In the genomic region with DNA sequence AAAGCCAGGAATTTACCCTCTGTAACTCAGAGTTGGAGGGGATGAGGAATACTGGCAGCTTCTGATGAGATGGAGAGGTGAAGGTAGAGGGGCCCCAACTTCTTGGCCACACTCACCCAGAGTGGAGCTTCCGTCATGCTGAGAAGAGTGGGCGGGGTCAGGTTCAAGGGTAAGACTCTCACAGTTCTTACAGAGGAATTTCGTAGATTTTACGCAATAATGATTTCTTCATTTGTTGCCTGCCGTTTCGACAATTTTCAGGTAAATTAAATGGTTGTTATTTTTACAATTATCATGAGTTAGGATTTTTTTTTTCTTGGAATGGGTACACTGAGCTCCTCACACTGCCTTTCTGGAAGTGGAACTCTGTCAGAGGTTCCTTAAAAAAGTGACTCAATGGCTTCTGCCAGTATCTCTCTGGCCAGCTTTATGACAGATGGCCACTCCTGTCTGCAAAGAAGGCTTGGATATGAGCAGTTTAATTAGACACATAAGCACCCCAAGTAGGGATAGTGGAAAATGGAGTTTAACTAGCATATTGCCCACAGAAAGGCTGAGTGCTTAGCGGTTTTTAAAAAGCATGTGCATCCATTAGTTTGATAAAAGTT, we compare ENCODE assay signal across 33 cellular contexts. TPM values are rescaled to one million over a fixed set of nuclear protein-coding genes. Genes with fewer than 3 reads are reported as not detected.
DNase-seq lines count a peak whose midpoint lies in the region; ATAC-seq, FAIRE-seq and TF ChIP-seq lines count a peak whose summit lies in the region.
"Had no signal": no experiment of that assay in that cellular context is flagged by ENCODE, and none has a peak within 500 bp of the region (broad histone marks: within the 10 kb centered on the region; RNA-seq: fewer than 3 reads in every experiment).

No MANE protein-coding gene starts in this region.

- no peak for TF ChIP-seq EP300 in K562 (IDR thresholded peaks at IDR 0.05; ENCODE audit: low read length)

- WGBS in K562 (ENCODE audit: insufficient coverage, low coverage, missing lambda C conversion rate), result under 1% methylated on average over 7 of the region's 7 CpGs

- BruUV-seq in K562 (replicated peaks; lab: Mats Ljungman, UMichigan), result no TSS peak
- BruUV-seq in PC-9 (replicated peaks; lab: Mats Ljungman, UMichigan), result no TSS peak

- CTCF ChIA-PET in K562 (lab: Yijun Ruan, JAX; ENCODE audit: low intra/inter-chr PET ratio) (no interaction called here), PC-9 (lab: Charles Lee) (no interaction called here)

- intact Hi-C loops in K562 (cut with micrococcal nuclease), result no loop called here
- intact Hi-C loops in PC-9 (cut with micrococcal nuclease; ENCODE audit: unreplicated experiment), result no loop called here

- no peaks in the 10 kb centered on the region for H3K9me1 ChIP-seq in K562 (ENCODE audit: control insufficient read depth, insufficient read depth, low read length)

- no peak overlapping the region for H3K9ac ChIP-seq in K562 (ENCODE audit: insufficient read depth in 1 of 2, low read depth in 2 of 2, low read length in 2 of 2)

- DNase-seq in NCI-H82 (lab: John Stamatoyannopoulos, UW) (peak; percentile 35), NCI-H82 treated with DMSO at 0.1 percent for 48 hours (lab: John Stamatoyannopoulos, UW; ENCODE audit: unreplicated experiment) (no peak), NB4 (ENCODE audit: low read depth) (peak; percentile 72), K562 (ENCODE audit: extremely low read depth in 1 of 4, low spot score in 3 of 4) (no peak), omental fat pad (ENCODE audit: low spot score) (no peak), RCC 7860 (ENCODE audit: low spot score) (no peak), PC-9 (no peak), germinal center (ENCODE audit: low spot score) (no peak)
- DNase-seq: activated CD4-positive, alpha-beta memory T cell treated with anti-CD3 and anti-CD28 coated beads, Interleukin-2, amount 10 ng/mL, durations not matched to agents 7 days and 5 days; activated CD4-positive, alpha-beta T cell treated with anti-CD3 and anti-CD28 coated beads for 1 hour; activated CD8-positive, alpha-beta memory T cell treated with anti-CD3 and anti-CD28 coated beads, Interleukin-2, amount 50 U/mL, for 48 hours; anterior cingulate cortex; CD4-positive, CD25-positive, alpha-beta regulatory T cell; cortex of kidney; esophagus squamous epithelium; HCEC 1CT; Karpas-422; mesenchymal stem cell; NCI-H2029 treated with DMSO at 0.1 percent for 48 hours; NCI-H2227 treated with DMSO at 0.1 percent for 48 hours; sigmoid colon; stimulated activated CD4-positive, alpha-beta T cell treated with anti-CD3 and anti-CD28 coated beads, Interleukin-15, amount 100 ng/mL, for 24 hours; stimulated activated naive CD4-positive, alpha-beta T cell; T-helper 2 cell had no signal

- H3K4me1 ChIP-seq in K562 (replicated peaks in 1 of 2; ENCODE audit: control insufficient read depth in 2 of 2, insufficient read depth in 2 of 2, low read length in 2 of 2) (no peaks in the 10 kb centered on the region; a peak in 1 of 5 replicates), PC-9 (replicated peaks; ENCODE audit: insufficient read depth) (no peaks in the 10 kb centered on the region)
- H3K4me1 ChIP-seq: esophagus squamous epithelium, sigmoid colon had no signal

- H3K9me2 ChIP-seq in PC-9 (ENCODE audit: insufficient read depth), result no peaks in the 10 kb centered on the region

- H3K27me3 ChIP-seq in K562 (ENCODE audit: control insufficient read depth in 2 of 2, insufficient read depth in 2 of 2, low read length in 2 of 2), result peaks cover 20 to 41% of the 10 kb centered on the region in 2 experiments; a peak in 4 of 5 replicates
- H3K27me3 ChIP-seq in PC-9 (ENCODE audit: insufficient read depth, low read depth), result peaks cover 22% of the 10 kb centered on the region
- H3K27me3 ChIP-seq: esophagus squamous epithelium, sigmoid colon had no signal

- H2AFZ ChIP-seq in K562 (ENCODE audit: low read depth, low read length), result no peak overlapping the region
- H2AFZ ChIP-seq in PC-9, result no peak overlapping the region

- POLR2A ChIA-PET in K562 (lab: Yijun Ruan, JAX) (interaction anchor here (0.6 to 1.4 kb wide), 5 partner anchors 15 to 591 kb away, joined by 3 to 4 read pairs (median 3); no protein-coding TSS in a partner anchor), PC-9 (lab: Charles Lee; ENCODE audit: unreplicated experiment) (no interaction called here)

- H3F3A ChIP-seq in PC-9 (ENCODE audit: insufficient read depth, low read depth), result no peaks in the 10 kb centered on the region

- H3K4me3 ChIP-seq in NB4 (ENCODE audit: low read depth, low read length) (peak overlapping the region; percentile 2), K562 (no peak overlapping the region), PC-9 (no peak overlapping the region)
- H3K4me3 ChIP-seq: esophagus squamous epithelium, GM12878, sigmoid colon had no signal

- ATAC-seq in K562 (peak; percentile 60; the same call in 1 of the 3 replicates), omental fat pad (ENCODE audit: low FRiP score) (peak; percentile 58)
- ATAC-seq: activated T-helper 17 cell treated with anti-CD3 and anti-CD28 coated beads, Interleukin-2, amount 50 U/mL, for 72 hours had no signal

- H3K4me2 ChIP-seq in K562 (ENCODE audit: insufficient read depth, low read length) (no peak overlapping the region), PC-9 (no peak overlapping the region)

- TF ChIP-seq RAD21 in K562 (CRISPR knock-in tag; conservative IDR thresholded peaks at IDR 0.05 in 1 of 2, IDR thresholded peaks at IDR 0.05 in 1 of 2), result no peak

- H3K9me3 ChIP-seq in K562 (replicated peaks; ENCODE audit: control insufficient read depth, insufficient read depth, low read depth, low read length), result peaks cover 2% of the 10 kb centered on the region; the same call in 1 of the 2 replicates
- no peaks in the 10 kb centered on the region for H3K9me3 ChIP-seq in PC-9 (ENCODE audit: insufficient read depth, low read depth)
- H3K9me3 ChIP-seq: esophagus squamous epithelium, sigmoid colon had no signal

- TF ChIP-seq POLR2A in NB4 (IDR thresholded peaks at IDR 0.05; ENCODE audit: extremely low read depth, insufficient read length) (no peak), K562 (conservative IDR thresholded peaks at IDR 0.05) (no peak)

- TF ChIP-seq CTCF in NB4 (IDR thresholded peaks at IDR 0.05; ENCODE audit: low read depth, low read length) (no peak), K562 (IDR thresholded peaks at IDR 0.05 in 2 of 3, conservative IDR thresholded peaks at IDR 0.05 in 1 of 3; ENCODE audit: insufficient read depth in 2 of 3, low read depth in 1 of 3, low read length in 3 of 3) (no peak), omental fat pad (IDR thresholded peaks at IDR 0.05) (no peak), PC-9 (conservative IDR thresholded peaks at IDR 0.05) (no peak)

- H3K79me2 ChIP-seq in K562 (ENCODE audit: control insufficient read depth, insufficient read depth, low read length) (no peaks in the 10 kb centered on the region), PC-9 (ENCODE audit: low read depth) (no peaks in the 10 kb centered on the region)

- FAIRE-seq in K562 (lab: Jason Lieb, UNC) (no peak), RCC 7860 (lab: Jason Lieb, UNC) (no peak)
- FAIRE-seq: D721Med, GM12878 had no signal

- no peak overlapping the region for H3K27ac ChIP-seq in K562 (ENCODE audit: extremely low read depth, low read depth, low read length)
- no peak overlapping the region for H3K27ac ChIP-seq in PC-9
- H3K27ac ChIP-seq: 22Rv1, esophagus squamous epithelium, sigmoid colon had no signal

- in situ Hi-C loops in K562 (cut with MboI), result no loop called here

- no peaks in the 10 kb centered on the region for H3K36me3 ChIP-seq in K562 (ENCODE audit: control insufficient read depth, insufficient read depth, low read length)
- no peaks in the 10 kb centered on the region for H3K36me3 ChIP-seq in PC-9 (ENCODE audit: low read depth)
- H3K36me3 ChIP-seq: esophagus squamous epithelium, sigmoid colon had no signal

- no peaks in the 10 kb centered on the region for H4K20me1 ChIP-seq in K562 (replicated peaks; ENCODE audit: control insufficient read depth, insufficient read depth, low read length)
- H4K20me1 ChIP-seq in PC-9 (ENCODE audit: insufficient read depth), result no peaks in the 10 kb centered on the region

RNA-seq across cellular contexts. Expression of gene NLRP3, which starts 13.8 kb away (rescaled TPM):
- 0.09 TPM in 1 of 2 replicates, not detected in the other for total RNA-seq in K562 (2011; cell fraction: chromatin; rRNA removed; ENCODE audit: low replicate concordance)
- total RNA-seq in K562 (2011; cell fraction: nucleolus; rRNA removed), result not detected in 2 replicates
- not detected in 2 replicates for total RNA-seq in K562 (2011; cell fraction: nucleoplasm; rRNA removed)
- total RNA-seq in K562 (2014; rRNA removed) (not detected in 2 replicates), K562 (2014; rRNA removed; fragmentation: Illumina TruSeq; extraction: Trizol) (not detected in 2 replicates), K562 (2015; rRNA removed; fragmentation: Illumina TruSeq; extraction: Trizol) (not detected in 2 replicates), K562 (2021) (not detected in 2 replicates), omental fat pad (10 to 100 TPM in 3 of 4 donors, 1 to 10 TPM in 1; 7.1 to 17.7 (median 14.4) TPM), PC-9 (2021) (0.30 TPM in 1 of 2 replicates, not detected in the other)
- polyA plus RNA-seq in K562 (2011; rRNA removed) (not detected in 2 replicates), K562 (2014; fragmentation: Illumina TruSeq; extraction: Trizol) (not detected in 2 replicates), K562 (2014; fragmentation: Nextera tagmentation; extraction: Ambion mirVana) (not detected), K562 (2014; rRNA removed) (not detected in 2 replicates)
- not detected in 2 replicates for polyA plus RNA-seq in K562 (2011; cell fraction: cytosol; rRNA removed)
- polyA plus RNA-seq in K562 (2011; cell fraction: nucleus; rRNA removed), result 0.07 TPM in 1 of 2 replicates, not detected in the other
- polyA plus RNA-seq in K562 (2012), result 0.01 and 0.29 TPM in 2 replicates
- not detected in 2 replicates for polyA minus RNA-seq in K562 (2011; rRNA and poly(A)+ RNA removed)
- not detected in 2 replicates for polyA minus RNA-seq in K562 (2011; cell fraction: cytosol; rRNA and poly(A)+ RNA removed)
- polyA minus RNA-seq in K562 (2011; cell fraction: nucleus; rRNA and poly(A)+ RNA removed), result not detected in 2 replicates
- total RNA-seq: myocyte, progenitor cell of endocrine pancreas had no signal

RNA-seq across cellular contexts. Expression of gene OR2B11, which starts 55.7 kb away (rescaled TPM):
- not detected in 2 replicates for total RNA-seq in K562 (2011; cell fraction: chromatin; rRNA removed; ENCODE audit: low replicate concordance)
- total RNA-seq in K562 (2011; cell fraction: nucleolus; rRNA removed), result not detected in 2 replicates
- total RNA-seq in K562 (2011; cell fraction: nucleoplasm; rRNA removed), result not detected in 2 replicates
- total RNA-seq in K562 (2014; rRNA removed) (not detected in 2 replicates), K562 (2014; rRNA removed; fragmentation: Illumina TruSeq; extraction: Trizol) (not detected in 2 replicates), K562 (2015; rRNA removed; fragmentation: Illumina TruSeq; extraction: Trizol) (not detected in 2 replicates), K562 (2021) (not detected in 2 replicates), omental fat pad (not detected), PC-9 (2021) (not detected in 2 replicates)
- polyA plus RNA-seq in K562 (2011; rRNA removed) (not detected in 2 replicates), K562 (2014; fragmentation: Illumina TruSeq; extraction: Trizol) (not detected in 2 replicates), K562 (2014; fragmentation: Nextera tagmentation; extraction: Ambion mirVana) (not detected), K562 (2014; rRNA removed) (not detected in 2 replicates)
- polyA plus RNA-seq in K562 (2011; cell fraction: cytosol; rRNA removed), result not detected in 2 replicates
- polyA plus RNA-seq in K562 (2011; cell fraction: nucleus; rRNA removed), result not detected in 2 replicates
- not detected in 2 replicates for polyA plus RNA-seq in K562 (2012)
- not detected in 2 replicates for polyA minus RNA-seq in K562 (2011; rRNA and poly(A)+ RNA removed)
- polyA minus RNA-seq in K562 (2011; cell fraction: cytosol; rRNA and poly(A)+ RNA removed), result not detected in 2 replicates
- not detected in 2 replicates for polyA minus RNA-seq in K562 (2011; cell fraction: nucleus; rRNA and poly(A)+ RNA removed)
- total RNA-seq: activated CD4-positive, alpha-beta memory T cell treated with anti-CD3 and anti-CD28 coated beads, Interleukin-2, amount 10 ng/mL, durations not matched to agents 7 days and 5 days; activated T-helper 17 cell treated with anti-CD3 and anti-CD28 coated beads, Interleukin-2, amount 50 U/mL, for 72 hours; cardiac septum; CD4-positive, CD25-positive, alpha-beta regulatory T cell; esophagus squamous epithelium; GM12878; myocyte; progenitor cell of endocrine pancreas; sigmoid colon; SK-MEL-5; temporal lobe had no signal
- polyA plus RNA-seq: CD4-positive, CD25-positive, alpha-beta regulatory T cell had no signal

Comparison
In these comparisons a context has a peak if more than half of its experiments do, and no peak if none do; other contexts are left out.
1. DNase-seq: peak in NCI-H82 (single experiment) and NB4 (single experiment); none in NCI-H82 treated with DMSO at 0.1 percent for 48 hours (single experiment), K562 (0 of 4), omental fat pad (single experiment), RCC 7860 (single experiment), PC-9 (0 of 2) and germinal center (single experiment).